26 cellular contexts compared by ENCODE assay signal in the genomic region with DNA sequence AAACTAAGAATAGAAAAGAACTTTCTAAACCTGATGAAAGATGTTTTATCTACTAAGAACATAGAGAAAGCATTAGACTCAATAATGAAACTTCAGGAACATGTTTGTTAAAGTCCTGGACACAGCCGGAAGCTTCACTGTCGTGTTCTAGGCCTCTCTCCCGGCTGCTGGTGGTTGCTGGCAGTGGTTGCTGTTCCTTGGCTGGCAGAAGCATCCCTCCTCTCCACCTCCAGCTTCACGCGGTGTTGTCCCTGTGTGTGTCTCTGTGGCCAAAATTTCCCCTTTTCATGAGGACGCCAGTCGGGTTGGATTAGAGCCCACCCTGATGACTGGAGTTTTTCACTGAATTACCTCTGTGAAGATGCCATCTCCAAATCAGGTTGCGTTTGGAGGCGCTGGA. TPM values are rescaled to one million over a fixed set of nuclear protein-coding genes. Genes with fewer than 3 reads are reported as not detected.
DNase-seq lines count a peak whose midpoint lies in the region; ATAC-seq, FAIRE-seq and TF ChIP-seq lines count a peak whose summit lies in the region.
"Had no signal": no experiment of that assay in that cellular context is flagged by ENCODE, and none has a peak within 500 bp of the region (broad histone marks: within the 10 kb centered on the region; RNA-seq: fewer than 3 reads in every experiment).

No MANE protein-coding gene starts in this region.

- H4K5ac ChIP-seq in H1 (ENCODE audit: insufficient read length, low read depth, low read length), result no peak overlapping the region

- H3K9me3 ChIP-seq in right atrium auricular region (no peaks in the 10 kb centered on the region), H1 (ENCODE audit: insufficient read depth in 2 of 2, low read depth in 1 of 2, low read length in 1 of 2) (no peaks in the 10 kb centered on the region), neuronal stem cell (replicated peaks in 1 of 2; ENCODE audit: control insufficient read depth in 2 of 2, insufficient read depth in 1 of 2, low read depth in 1 of 2, low read length in 2 of 2) (no peaks in the 10 kb centered on the region), SK-N-SH (no peaks in the 10 kb centered on the region)
- H3K9me3 ChIP-seq: BE2C; BLaER1 treated with 17β-estradiol and CSF1 and Interleukin-3, amounts not matched to agents 10 nM and 100 nM had no signal

- H3K9me2 ChIP-seq in SK-N-SH, result no peaks in the 10 kb centered on the region

- intact Hi-C loops in Right ventricle myocardium superior (cut with DNase I), result loop anchor here (5.0 kb wide), 1 partner anchor 62 kb away; a partner anchor contains a TSS

- TF ChIP-seq RAD21 in H1 (IDR thresholded peaks at IDR 0.05 in 1 of 2, conservative IDR thresholded peaks at IDR 0.05 in 1 of 2; ENCODE audit: low read depth in 2 of 2, low read length in 2 of 2), result no peak
- no peak for TF ChIP-seq RAD21 in SK-N-SH (IDR thresholded peaks at IDR 0.05; ENCODE audit: low read length)

- H3K36me3 ChIP-seq in right atrium auricular region (no peaks in the 10 kb centered on the region), H1 (ENCODE audit: control insufficient read depth in 2 of 4, insufficient read depth in 4 of 4, low read length in 3 of 4) (no peaks in the 10 kb centered on the region; a peak in 1 of 8 replicates), neuronal stem cell (replicated peaks in 1 of 2; ENCODE audit: control insufficient read depth in 2 of 2, insufficient read depth in 2 of 2, low read length in 2 of 2) (peaks cover 0 to 4% of the 10 kb centered on the region in 2 donors), SK-N-SH (replicated peaks in 1 of 2; ENCODE audit: control insufficient read depth in 1 of 2, insufficient read depth in 2 of 2, low read length in 1 of 2) (no peaks in the 10 kb centered on the region)
- H3K36me3 ChIP-seq: BE2C; BLaER1 treated with 17β-estradiol and CSF1 and Interleukin-3, amounts not matched to agents 10 nM and 100 nM had no signal

- TF ChIP-seq POLR2A in H1 (IDR thresholded peaks at IDR 0.05; ENCODE audit: control extremely low read depth in 1 of 2, low read depth in 2 of 2, low read length in 2 of 2), result no peak

- H4K8ac ChIP-seq in H1 (ENCODE audit: extremely low read depth, insufficient read depth, low read length), result peak overlapping the region; percentile 73; the same call in 1 of the 2 replicates
- H4K8ac ChIP-seq in neuronal stem cell (ENCODE audit: low read depth, low read length), result no peak overlapping the region

- ATAC-seq in Right ventricle myocardium superior (ENCODE audit: poor library complexity), result no peak
- no peak for ATAC-seq in HG03565 (IDR thresholded peaks at IDR 0.05; ENCODE audit: unreplicated experiment)
- ATAC-seq: A549 had no signal

- H2BK12ac ChIP-seq in H1 (ENCODE audit: low read depth, low read length), result no peak overlapping the region
- H2BK12ac ChIP-seq in neuronal stem cell (ENCODE audit: low read length), result no peak overlapping the region

- H3K23ac ChIP-seq in H1 (ENCODE audit: insufficient read length), result no peak overlapping the region
- H3K23ac ChIP-seq in neuronal stem cell (ENCODE audit: low read depth, low read length, poor library complexity), result no peak overlapping the region

- H4K20me1 ChIP-seq in H1 (replicated peaks in 1 of 2; ENCODE audit: control insufficient read depth in 1 of 2, insufficient read depth in 2 of 2, low read length in 2 of 2), result no peaks in the 10 kb centered on the region
- no peaks in the 10 kb centered on the region for H4K20me1 ChIP-seq in SK-N-SH (ENCODE audit: insufficient read depth)
- H4K20me1 ChIP-seq: BLaER1 treated with 17β-estradiol and CSF1 and Interleukin-3, amounts not matched to agents 10 nM and 100 nM had no signal

- FAIRE-seq in H1 (lab: Jason Lieb, UNC), result no peak
- FAIRE-seq: A549, D721Med, GM12892 had no signal

- POLR2A ChIA-PET in H1 (lab: Charles Lee; ENCODE audit: partially characterized antibody), result no interaction called here
- POLR2A ChIA-PET in SK-N-SH (lab: Yijun Ruan, JAX), result no interaction called here

- H3K4me3 ChIP-seq in right atrium auricular region (no peak overlapping the region), H1 (ENCODE audit: extremely low read depth in 1 of 4, insufficient read depth in 2 of 4, low read depth in 3 of 4, low read length in 4 of 4) (no peak overlapping the region), neuronal stem cell (ENCODE audit: low read length in 2 of 2) (peak overlapping the region in 1 of 2 donors; percentile 50), SK-N-SH (ENCODE audit: low read depth in 2 of 2, low read length in 1 of 2) (no peak overlapping the region)
- H3K4me3 ChIP-seq: A549; BLaER1 treated with 17β-estradiol and CSF1 and Interleukin-3, amounts not matched to agents 10 nM and 100 nM had no signal

- H3K79me1 ChIP-seq in H1 (ENCODE audit: low read depth, low read length), result no peaks in the 10 kb centered on the region
- H3K79me1 ChIP-seq in neuronal stem cell (ENCODE audit: low read depth, low read length), result no peaks in the 10 kb centered on the region

- H3K79me2 ChIP-seq in H1 (ENCODE audit: control insufficient read depth in 1 of 2, insufficient read depth in 2 of 2, low read length in 2 of 2), result no peaks in the 10 kb centered on the region
- H3K79me2 ChIP-seq in SK-N-SH (ENCODE audit: insufficient read depth), result no peaks in the 10 kb centered on the region

- peaks cover 23% of the 10 kb centered on the region for H3K27me3 Mint-ChIP-seq in type B pancreatic cell

- TF ChIP-seq CTCF in right atrium auricular region (IDR thresholded peaks at IDR 0.05) (no peak), H1 (IDR thresholded peaks at IDR 0.05; ENCODE audit: control extremely low read depth in 1 of 3, insufficient read depth in 1 of 3, low read depth in 1 of 3, low read length in 3 of 3) (no peak), type B pancreatic cell (conservative IDR thresholded peaks at IDR 0.05) (no peak), SK-N-SH (IDR thresholded peaks at IDR 0.05) (no peak)

- H3K23me2 ChIP-seq in H1 (ENCODE audit: low read depth, low read length), result no peaks in the 10 kb centered on the region

- H2BK20ac ChIP-seq in H1 (ENCODE audit: low read length), result no peak overlapping the region

- H2AFZ ChIP-seq in H1 (ENCODE audit: low read length) (no peak overlapping the region), neuronal stem cell (ENCODE audit: low read length) (no peak overlapping the region), SK-N-SH (ENCODE audit: low read depth) (no peak overlapping the region)

- H3K14ac ChIP-seq in H1 (ENCODE audit: insufficient read length) (no peak overlapping the region), neuronal stem cell (ENCODE audit: low read length) (no peak overlapping the region)

- no peaks in the 10 kb centered on the region for H3K9me3 Mint-ChIP-seq in type B pancreatic cell
- H3K9me3 Mint-ChIP-seq: CD4-positive, alpha-beta T cell; CD8-positive, alpha-beta memory T cell had no signal

- H3K27ac Mint-ChIP-seq in type B pancreatic cell, result no peak overlapping the region
- H3K27ac Mint-ChIP-seq: CD14-positive monocyte; CD4-positive, alpha-beta T cell; CD8-positive, alpha-beta memory T cell had no signal

- TF ChIP-seq EP300 in H1 (IDR thresholded peaks at IDR 0.05; ENCODE audit: borderline replicate concordance in 1 of 2, low read depth in 2 of 2, low read length in 2 of 2) (no peak), SK-N-SH (IDR thresholded peaks at IDR 0.05; ENCODE audit: borderline replicate concordance in 1 of 2, low read depth in 1 of 2, low read length in 1 of 2) (no peak)

- no peak overlapping the region for H4K91ac ChIP-seq in H1 (replicated peaks; ENCODE audit: insufficient read length, low read length)
- H4K91ac ChIP-seq in neuronal stem cell (ENCODE audit: low read depth, low read length, poor library complexity), result no peak overlapping the region

- no peaks in the 10 kb centered on the region for H3K36me3 Mint-ChIP-seq in type B pancreatic cell
- H3K36me3 Mint-ChIP-seq: CD14-positive monocyte had no signal

- H3K27ac ChIP-seq in right atrium auricular region (no peak overlapping the region), H1 (ENCODE audit: low read depth, low read length) (no peak overlapping the region), neuronal stem cell (replicated peaks; ENCODE audit: low read length) (peak overlapping the region; percentile 27), SK-N-SH (ENCODE audit: low read depth in 2 of 2, low read length in 1 of 2) (no peak overlapping the region)
- H3K27ac ChIP-seq: 22Rv1; A549; BLaER1 treated with 17β-estradiol and CSF1 and Interleukin-3, amounts not matched to agents 10 nM and 100 nM had no signal

- no peak overlapping the region for H2BK120ac ChIP-seq in H1 (replicated peaks; ENCODE audit: low read depth, low read length)
- H2BK120ac ChIP-seq in neuronal stem cell (ENCODE audit: low read depth, low read length), result no peak overlapping the region

- H3K4me1 ChIP-seq in right atrium auricular region, result no peaks in the 10 kb centered on the region
- H3K4me1 ChIP-seq in H1 (replicated peaks in 1 of 4; ENCODE audit: control insufficient read depth in 3 of 4, insufficient read depth in 4 of 4, low read length in 3 of 4), result peaks cover 0 to 9% (median 2%) of the 10 kb centered on the region in 4 experiments; a peak in 2 of 7 replicates
- no peaks in the 10 kb centered on the region for H3K4me1 ChIP-seq in neuronal stem cell (ENCODE audit: control insufficient read depth in 2 of 2, insufficient read depth in 1 of 2, low read depth in 1 of 2, low read length in 2 of 2)
- peaks cover 0 to 2% of the 10 kb centered on the region in 2 experiments; a peak in 2 of 4 replicates for H3K4me1 ChIP-seq in SK-N-SH (ENCODE audit: control insufficient read depth in 1 of 2, insufficient read depth in 2 of 2, low read depth in 1 of 2, low read length in 1 of 2)
- H3K4me1 ChIP-seq: A549; BE2C; BLaER1 treated with 17β-estradiol and CSF1 and Interleukin-3, amounts not matched to agents 10 nM and 100 nM had no signal

- no peak overlapping the region for H3K9ac ChIP-seq in H1 (replicated peaks in 1 of 4; ENCODE audit: extremely low read depth in 1 of 4, low read depth in 3 of 4, low read length in 3 of 4)
- no peak overlapping the region for H3K9ac ChIP-seq in neuronal stem cell (ENCODE audit: low read depth, low read length, poor library complexity)
- no peak overlapping the region for H3K9ac ChIP-seq in SK-N-SH
- H3K9ac ChIP-seq: BLaER1 treated with 17β-estradiol and CSF1 and Interleukin-3, amounts not matched to agents 10 nM and 100 nM had no signal

- H3K18ac ChIP-seq in H1 (ENCODE audit: extremely low read depth, low read length) (no peak overlapping the region), neuronal stem cell (ENCODE audit: low read length) (no peak overlapping the region)

- no peak overlapping the region for H2BK5ac ChIP-seq in H1 (ENCODE audit: low read depth, low read length)
- no peak overlapping the region for H2BK5ac ChIP-seq in neuronal stem cell (ENCODE audit: low read length)

- 94% methylated on average over 9 of the region's 9 CpGs; no CpG with 5 or more reads in 1 of the 2 experiments for WGBS in H1 (ENCODE audit: extremely low coverage in 1 of 2, insufficient coverage in 1 of 2, insufficient read length in 1 of 2, insufficient replicate concordance in 2 of 2, low coverage in 1 of 2, low lambda C conversion rate in 2 of 2, missing lambda C conversion rate in 1 of 2), 2 experiments
- no CpG with 5 or more reads among the region's 9 CpGs for WGBS in neuronal stem cell (ENCODE audit: extremely low coverage in 2 of 2, insufficient read length in 2 of 2, insufficient replicate concordance in 1 of 2), 2 donors
- 86% methylated on average over 9 of the region's 9 CpGs for WGBS in SK-N-SH (ENCODE audit: low lambda C conversion rate)

- H2BK15ac ChIP-seq in H1 (ENCODE audit: low read length) (no peak overlapping the region), neuronal stem cell (ENCODE audit: low read length) (no peak overlapping the region)

- CTCF ChIA-PET in H1 (lab: Charles Lee; ENCODE audit: partially characterized antibody) (interaction anchor here (1.2 kb wide), 1 partner anchor 20 kb away, joined by 3 read pairs; no protein-coding TSS in a partner anchor), SK-N-SH (lab: Yijun Ruan, JAX) (interaction anchor here (1.2 kb wide), 1 partner anchor 67 kb away, joined by 3 read pairs; no protein-coding TSS in a partner anchor)

- H3K4me2 ChIP-seq in H1 (ENCODE audit: insufficient read depth in 1 of 2, low read depth in 2 of 2, low read length in 2 of 2) (no peak overlapping the region), neuronal stem cell (ENCODE audit: insufficient read depth, low read length, poor library complexity, severe bottlenecking) (no peak overlapping the region), SK-N-SH (no peak overlapping the region)
- H3K4me2 ChIP-seq: A549; BLaER1 treated with 17β-estradiol and CSF1 and Interleukin-3, amounts not matched to agents 10 nM and 100 nM had no signal

- H3K27me3 ChIP-seq in right atrium auricular region (no peaks in the 10 kb centered on the region), H1 (replicated peaks in 1 of 4; ENCODE audit: control insufficient read depth in 3 of 4, extremely low read depth in 1 of 4, insufficient read depth in 3 of 4, low read length in 3 of 4) (no peaks in the 10 kb centered on the region), neuronal stem cell (ENCODE audit: control insufficient read depth in 3 of 3, insufficient read depth in 3 of 3, low read depth in 1 of 3, low read length in 3 of 3) (no peaks in the 10 kb centered on the region), SK-N-SH (ENCODE audit: insufficient read depth) (no peaks in the 10 kb centered on the region)
- H3K27me3 ChIP-seq: BE2C; BLaER1 treated with 17β-estradiol and CSF1 and Interleukin-3, amounts not matched to agents 10 nM and 100 nM had no signal

- H2AK5ac ChIP-seq in H1 (ENCODE audit: low read depth, low read length) (no peak overlapping the region), neuronal stem cell (ENCODE audit: low read depth, low read length) (no peak overlapping the region)

- no peaks in the 10 kb centered on the region for H3K4me1 Mint-ChIP-seq in type B pancreatic cell (ENCODE audit: unreplicated experiment)
- H3K4me1 Mint-ChIP-seq: CD14-positive monocyte; CD8-positive, alpha-beta memory T cell had no signal

- H3F3A ChIP-seq in SK-N-SH (replicated peaks; ENCODE audit: insufficient read depth), result no peaks in the 10 kb centered on the region

- H3K56ac ChIP-seq in H1 (replicated peaks; ENCODE audit: insufficient read length, low read depth, low read length), result no peak overlapping the region

- no peak overlapping the region for H3K4me3 Mint-ChIP-seq in type B pancreatic cell
- H3K4me3 Mint-ChIP-seq: CD14-positive monocyte; CD4-positive, alpha-beta T cell; CD8-positive, alpha-beta memory T cell had no signal

- DNase-seq in right atrium auricular region (ENCODE audit: low spot score) (peak; percentile 28), Right ventricle myocardium superior (no peak), H1 (ENCODE audit: low read depth in 1 of 2, low spot score in 2 of 2) (no peak), neuronal stem cell (ENCODE audit: low spot score) (no peak), type B pancreatic cell (ENCODE audit: extremely low spot score, unreplicated experiment) (peak; percentile 37), KG1 (lab: John Stamatoyannopoulos, UW) (no peak), SK-N-SH (no peak)
- DNase-seq: ACHN; AML-193; BE2C; CD4-positive, alpha-beta T cell; CD8-positive, alpha-beta memory T cell; DMS 273 treated with DMSO at 0.1 percent for 48 hours; DMS79; EL; GF-D8; GOT3; H7; HCEC 1CT had no signal

- H3K4ac ChIP-seq in H1 (replicated peaks; ENCODE audit: insufficient read length, low read depth, low read length) (no peak overlapping the region), neuronal stem cell (ENCODE audit: low read length) (no peak overlapping the region)

RNA-seq across cellular contexts. Expression of a gene that starts 6.5 kb away (rescaled TPM):
- total RNA-seq in right atrium auricular region, result 10 to 100 TPM; 14.2 to 17.4 TPM
- total RNA-seq in Right ventricle myocardium superior, result 30.9 TPM
- total RNA-seq in H1 (2021; fragmentation: NEBNext Ultra II Directional; extraction: Animal tissue kit (Norgen Biotek cat#: 25700)), result 20.1 and 22.0 TPM in 2 replicates
- polyA plus RNA-seq in H1 (2011; rRNA removed), result 23.2 and 28.3 TPM in 2 replicates
- 31.6 TPM for polyA plus RNA-seq in H1 (2011; cell fraction: cytosol; rRNA removed)
- polyA plus RNA-seq in H1 (2011; cell fraction: nucleus; rRNA removed), result 14.9 TPM
- 20.7 to 22.9 TPM (median 21.2 TPM) in 4 replicates for polyA plus RNA-seq in H1 (2012, experiment 1 of 2)
- 17.4 TPM for polyA plus RNA-seq in H1 (2012, experiment 2 of 2)
- 20.8 TPM for polyA plus RNA-seq in H1 (2013, experiment 1 of 2)
- 18.7 TPM for polyA plus RNA-seq in H1 (2013, experiment 2 of 2)
- 2.9 and 3.3 TPM in 2 replicates for polyA minus RNA-seq in H1 (2011; rRNA and poly(A)+ RNA removed)
- 8.4 TPM for polyA minus RNA-seq in H1 (2011; cell fraction: cytosol; rRNA and poly(A)+ RNA removed)
- 14.7 TPM for polyA minus RNA-seq in H1 (2011; cell fraction: nucleus; rRNA and poly(A)+ RNA removed)
- polyA plus RNA-seq in neuronal stem cell (2013, experiment 1 of 2), result 29.2 TPM
- 30.5 TPM for polyA plus RNA-seq in neuronal stem cell (2013, experiment 2 of 2)
- 32.3 and 38.4 TPM in 2 replicates for total RNA-seq in type B pancreatic cell (ENCODE audit: low replicate concordance)
- polyA plus RNA-seq in SK-N-SH (2012; rRNA removed), result 68.8 and 75.9 TPM in 2 replicates
- 69.7 and 85.3 TPM in 2 replicates for polyA plus RNA-seq in SK-N-SH (2012; cell fraction: cytosol; rRNA removed)
- polyA plus RNA-seq in SK-N-SH (2012; cell fraction: nucleus; rRNA removed), result 70.9 and 88.1 TPM in 2 replicates

Comparison
In these comparisons a context has a peak if more than half of its experiments do, and no peak if none do; other contexts are left out.
1. DNase-seq: peak in right atrium auricular region (single experiment) and type B pancreatic cell (single experiment); none in Right ventricle myocardium superior (single experiment), H1 (0 of 2), neuronal stem cell (single experiment), KG1 (single experiment) and SK-N-SH (single experiment).